8 cellular contexts compared by ENCODE assay signal in genomic region chr6:26607434-26608230, GRCh38. TPM values are rescaled to one million over a fixed set of nuclear protein-coding genes. Genes with fewer than 3 reads are reported as not detected.
A peak's percentile ranks its signal among the peaks of the same experiment; 100 is the strongest.
DNase-seq lines count a peak whose midpoint lies in the region; ATAC-seq and TF ChIP-seq lines count a peak whose summit lies in the region.

No MANE protein-coding gene starts in this region.

- H3K36me3 Mint-ChIP-seq in stimulated activated naive CD8-positive, alpha-beta T cell treated with anti-CD3 and anti-CD28 coated beads, Interleukin-15, Interleukin-2, amounts not matched to agents 100 ng/mL and 50 ng/mL, for 24 hours (ENCODE audit: low read depth), result no peaks in the 10 kb centered on the region

- peak; percentile 59 for TF ChIP-seq CTCF in lung (IDR thresholded peaks at IDR 0.05; ENCODE audit: control extremely low read depth, extremely low read depth)

- H3K4me3 Mint-ChIP-seq in stimulated activated naive CD8-positive, alpha-beta T cell treated with anti-CD3 and anti-CD28 coated beads, Interleukin-15, Interleukin-2, amounts not matched to agents 100 ng/mL and 50 ng/mL, for 24 hours, result peak overlapping the region; percentile 52

- WGBS in lung, 2 donors, result 42 to 53% methylated on average over 7 of the region's 7 CpGs

- peaks cover 37% of the 10 kb centered on the region for H3K4me1 Mint-ChIP-seq in stimulated activated naive CD8-positive, alpha-beta T cell treated with anti-CD3 and anti-CD28 coated beads, Interleukin-15, Interleukin-2, amounts not matched to agents 100 ng/mL and 50 ng/mL, for 24 hours (ENCODE audit: low read depth)

- no peak overlapping the region for H3K27ac ChIP-seq in lung (ENCODE audit: low read depth in 1 of 2, low read length in 1 of 2)

- no peaks in the 10 kb centered on the region for H3K4me1 ChIP-seq in lung (ENCODE audit: control insufficient read depth in 2 of 2, insufficient read depth in 2 of 2, low read length in 2 of 2)

- DNase-seq in activated CD8-positive, alpha-beta memory T cell treated with anti-CD3 and anti-CD28 coated beads for 24 hours, result peak; percentile 70
- no peak for DNase-seq in activated CD8-positive, alpha-beta memory T cell treated with anti-CD3 and anti-CD28 coated beads, Interleukin-2, amount 50 U/mL, for 48 hours
- DNase-seq in NCI-H446 (lab: John Stamatoyannopoulos, UW) (peak; percentile 8 to 67), dermis blood vessel endothelial cell (peak; percentile 72), lung (ENCODE audit: low spot score) (peak; percentile 46)

- H3K9me3 Mint-ChIP-seq in stimulated activated naive CD8-positive, alpha-beta T cell treated with anti-CD3 and anti-CD28 coated beads, Interleukin-15, Interleukin-2, amounts not matched to agents 100 ng/mL and 50 ng/mL, for 24 hours, result no peaks in the 10 kb centered on the region

- no peaks in the 10 kb centered on the region for H3K27me3 ChIP-seq in lung (ENCODE audit: control insufficient read depth, insufficient read depth)

- no peaks in the 10 kb centered on the region for H3K27me3 Mint-ChIP-seq in stimulated activated naive CD8-positive, alpha-beta T cell treated with anti-CD3 and anti-CD28 coated beads, Interleukin-15, Interleukin-2, amounts not matched to agents 100 ng/mL and 50 ng/mL, for 24 hours

- no peak overlapping the region for H3K27ac Mint-ChIP-seq in stimulated activated naive CD8-positive, alpha-beta T cell treated with anti-CD3 and anti-CD28 coated beads, Interleukin-15, Interleukin-2, amounts not matched to agents 100 ng/mL and 50 ng/mL, for 24 hours

- H3K4me3 ChIP-seq in lung, result no peak overlapping the region

- no peaks in the 10 kb centered on the region for H3K9me3 ChIP-seq in lung (ENCODE audit: control insufficient read depth in 2 of 2, insufficient read depth in 1 of 2, low read length in 1 of 2)

- ATAC-seq in HG03159 (IDR thresholded peaks at IDR 0.05; ENCODE audit: unreplicated experiment) (peak; percentile 73), lung (ENCODE audit: insufficient read depth, low FRiP score) (peak; percentile 72)
- ATAC-seq in activated CD4-positive, CD25-positive, alpha-beta regulatory T cell treated with anti-CD3 and anti-CD28 coated beads, Interleukin-2, amount 50 U/mL, for 24 hours, result peak; percentile 81 to 86

- no peaks in the 10 kb centered on the region for H3K36me3 ChIP-seq in lung (ENCODE audit: control insufficient read depth in 2 of 2, insufficient read depth in 2 of 2, low read length in 2 of 2)

RNA-seq across cellular contexts. Expression of gene ABT1, which starts 10.9 kb away (rescaled TPM):
- total RNA-seq in dermis blood vessel endothelial cell, result 18.7 and 22.0 TPM in 2 replicates
- total RNA-seq in lung, result 10 to 100 TPM; 15.6 to 18.2 TPM
- polyA plus RNA-seq in lung, result 10 to 100 TPM; 13.4 to 20.9 TPM

RNA-seq across cellular contexts. Expression of gene ZNF322, which starts 51.9 kb away (rescaled TPM):
- 14.0 and 19.2 TPM in 2 replicates for total RNA-seq in dermis blood vessel endothelial cell
- total RNA-seq in lung, result 10 to 100 TPM; 19.8 to 26.0 TPM
- polyA plus RNA-seq in lung, result 1 to 10 TPM; 5.8 to 9.1 TPM
